Comparison of ENCODE assay signal across 14 cellular contexts in genomic region chr7:36794689-36795088, GRCh38.
DNase-seq lines count a peak whose midpoint lies in the region; ATAC-seq and TF ChIP-seq lines count a peak whose summit lies in the region.
"Had no signal": no experiment of that assay in that cellular context is flagged by ENCODE, and none has a peak within 500 bp of the region (broad histone marks: within the 10 kb centered on the region; RNA-seq: fewer than 3 reads in every experiment).

No MANE protein-coding gene starts in this region.

- no peaks in the 10 kb centered on the region for H3K9me3 ChIP-seq in DND-41 (ENCODE audit: insufficient read depth, low read length, severe bottlenecking)
- H3K9me3 ChIP-seq: transverse colon had no signal

- H3K27me3 Mint-ChIP-seq in effector memory CD8-positive, alpha-beta T cell, result no peaks in the 10 kb centered on the region
- H3K27me3 Mint-ChIP-seq in naive thymus-derived CD8-positive, alpha-beta T cell, result no peaks in the 10 kb centered on the region

- peak overlapping the region; percentile 65 to 81 for H3K27ac Mint-ChIP-seq in effector memory CD8-positive, alpha-beta T cell
- peak overlapping the region in 8 of 10 donors; percentile 53 to 90 (median 74) for H3K27ac Mint-ChIP-seq in naive thymus-derived CD8-positive, alpha-beta T cell

- no peak overlapping the region for H3K27ac ChIP-seq in DND-41 (ENCODE audit: low read length)

- peak overlapping the region; percentile 12 to 41 for H3K4me3 Mint-ChIP-seq in effector memory CD8-positive, alpha-beta T cell
- H3K4me3 Mint-ChIP-seq in naive thymus-derived CD8-positive, alpha-beta T cell, result no peak overlapping the region

- no peaks in the 10 kb centered on the region for H3K79me2 ChIP-seq in DND-41 (ENCODE audit: insufficient read depth, low read length)

- H3K4me1 ChIP-seq in DND-41 (ENCODE audit: insufficient read depth, low read length), result 0 out of 2 replicates have a peak, but pooled peaks cover under 1% of the 10 kb centered on the region

- H3K4me3 ChIP-seq in DND-41 (ENCODE audit: low read depth in 1 of 2, low read length in 2 of 2), result no peak overlapping the region
- H3K4me3 ChIP-seq: transverse colon had no signal

- DNase-seq in DND-41, result peak; percentile 57
- DNase-seq in NCI-H446 treated with DMSO at 0.1 percent for 48 hours (lab: John Stamatoyannopoulos, UW), result peak; percentile 65
- DNase-seq in effector memory CD8-positive, alpha-beta T cell, result no peak
- no peak for DNase-seq in naive thymus-derived CD8-positive, alpha-beta T cell
- no peak for DNase-seq in OCI-M1 (lab: John Stamatoyannopoulos, UW)
- DNase-seq in activated naive CD4-positive, alpha-beta T cell (lab: John Stamatoyannopoulos, UW), result no peak
- DNase-seq in stimulated activated CD4-positive, alpha-beta T cell treated with anti-CD3 and anti-CD28 coated beads, Interleukin-15, amount 100 ng/mL, for 24 hours, result no peak
- DNase-seq: activated CD4-positive, alpha-beta T cell treated with anti-CD3 and anti-CD28 coated beads for 1 hour; activated naive CD4-positive, alpha-beta T cell treated with Interleukin-2 at 50 U/mL for 16 hours; DMS79 treated with DMSO at 0.1 percent for 48 hours; effector CD4-positive, alpha-beta T cell; Kasumi-1; transverse colon had no signal

- POLR2A ChIA-PET in naive thymus-derived CD8-positive, alpha-beta T cell (lab: Charles Lee), result interaction anchor here (0.6 to 1.7 kb wide), 2 partner anchors 8 to 72 kb away, joined by 7 read pairs; no protein-coding TSS in a partner anchor

- no peak overlapping the region for H3K9ac ChIP-seq in DND-41 (ENCODE audit: low read depth, low read length)

- TF ChIP-seq CTCF in DND-41 (IDR thresholded peaks at IDR 0.05; ENCODE audit: borderline replicate concordance, extremely low read depth, low read length, poor library complexity, severe bottlenecking), result peak; percentile 20

- no peak overlapping the region for H3K4me2 ChIP-seq in DND-41 (ENCODE audit: insufficient read depth, low read length)

- no peaks in the 10 kb centered on the region for H3K36me3 ChIP-seq in DND-41 (ENCODE audit: insufficient read depth, low read length)
- H3K36me3 ChIP-seq: transverse colon had no signal

- no peaks in the 10 kb centered on the region for H3K27me3 ChIP-seq in DND-41 (ENCODE audit: insufficient read depth, low read length, poor library complexity)
- H3K27me3 ChIP-seq: transverse colon had no signal

- ATAC-seq in DND-41 (ENCODE audit: insufficient read depth, low read depth), result peak; percentile 81
- no peak for ATAC-seq in effector memory CD8-positive, alpha-beta T cell (replicated peaks)
- no peak for ATAC-seq in naive thymus-derived CD8-positive, alpha-beta T cell
- ATAC-seq in HG03039 (IDR thresholded peaks at IDR 0.05; ENCODE audit: unreplicated experiment), result no peak

- no peaks in the 10 kb centered on the region for H3K9me3 Mint-ChIP-seq in effector memory CD8-positive, alpha-beta T cell
- no peaks in the 10 kb centered on the region for H3K9me3 Mint-ChIP-seq in naive thymus-derived CD8-positive, alpha-beta T cell

- H2AFZ ChIP-seq in DND-41 (ENCODE audit: low read depth, low read length), result no peak overlapping the region

- no peaks in the 10 kb centered on the region for H3K36me3 Mint-ChIP-seq in effector memory CD8-positive, alpha-beta T cell (ENCODE audit: insufficient read depth)
- H3K36me3 Mint-ChIP-seq in naive thymus-derived CD8-positive, alpha-beta T cell, result no peaks in the 10 kb centered on the region

- peaks cover 46 to 62% of the 10 kb centered on the region in 2 donors for H3K4me1 Mint-ChIP-seq in effector memory CD8-positive, alpha-beta T cell (ENCODE audit: low read depth in 2 of 2)
- peaks cover 29 to 58% (median 48%) of the 10 kb centered on the region in 4 donors for H3K4me1 Mint-ChIP-seq in naive thymus-derived CD8-positive, alpha-beta T cell

- no peaks in the 10 kb centered on the region for H4K20me1 ChIP-seq in DND-41 (ENCODE audit: insufficient read depth, low read length)

Comparison
In these comparisons a context has a peak if more than half of its experiments do, and no peak if none do; other contexts are left out.
1. DNase-seq: peak in DND-41 (single experiment) and NCI-H446 treated with DMSO at 0.1 percent for 48 hours (single experiment); none in effector memory CD8-positive, alpha-beta T cell (0 of 3), naive thymus-derived CD8-positive, alpha-beta T cell (0 of 10), OCI-M1 (single experiment), activated naive CD4-positive, alpha-beta T cell (0 of 4) and stimulated activated CD4-positive, alpha-beta T cell treated with anti-CD3 and anti-CD28 coated beads, Interleukin-15, amount 100 ng/mL, for 24 hours (single experiment).
2. H3K4me3 Mint-ChIP-seq: peak in effector memory CD8-positive, alpha-beta T cell (2 of 2); none in naive thymus-derived CD8-positive, alpha-beta T cell (0 of 10).